Comparison of ENCODE assay signal across 1 cellular context in genomic region chr16:12204601-12205000, GRCh38.
TF ChIP-seq lines count a peak whose summit lies in the region.

No MANE protein-coding gene starts in this region.

TF ChIP-seq in HepG2, 621 proteins besides CTCF, POLR2A, EP300 and RAD21 (continued from another document):
- TF ChIP-seq PBX2 (CRISPR knock-in tag; IDR thresholded peaks at IDR 0.05) (no peak), REL (CRISPR knock-in tag; conservative IDR thresholded peaks at IDR 0.05) (0 out of 2 replicates have a peak, but pooled peaks have one; percentile 5), ARNT2 (CRISPR knock-in tag; IDR thresholded peaks at IDR 0.05; ENCODE audit: low read depth) (no peak), SRY (CRISPR knock-in tag; IDR thresholded peaks at IDR 0.05) (peak; percentile 57; the same call in 1 of the 2 replicates), KMT2A (CRISPR knock-in tag; IDR thresholded peaks at IDR 0.05) (no peak), MAFG (CRISPR knock-in tag; IDR thresholded peaks at IDR 0.05) (no peak), ZZZ3 (CRISPR knock-in tag; IDR thresholded peaks at IDR 0.05; ENCODE audit: borderline replicate concordance) (no peak), SMAD9 (CRISPR knock-in tag; IDR thresholded peaks at IDR 0.05) (no peak), DZIP1 (CRISPR knock-in tag; IDR thresholded peaks at IDR 0.05) (0 out of 2 replicates have a peak, but pooled peaks have one; percentile 30), NFE2L2 (IDR thresholded peaks at IDR 0.05; ENCODE audit: low read length) (no peak), MTF2 (CRISPR knock-in tag; IDR thresholded peaks at IDR 0.05; ENCODE audit: borderline replicate concordance) (no peak), KDM2A (CRISPR knock-in tag; IDR thresholded peaks at IDR 0.05; ENCODE audit: borderline replicate concordance, low read depth) (no peak), ZNF232 (CRISPR knock-in tag; IDR thresholded peaks at IDR 0.05; ENCODE audit: borderline replicate concordance) (no peak), ZNF354B (CRISPR knock-in tag; IDR thresholded peaks at IDR 0.05) (no peak), ZBTB37 (CRISPR knock-in tag; IDR thresholded peaks at IDR 0.05) (no peak), ZSCAN25 (CRISPR knock-in tag; IDR thresholded peaks at IDR 0.05) (no peak), HNRNPUL1 (IDR thresholded peaks at IDR 0.05; ENCODE audit: low read depth, low read length) (no peak), HOXA7 (CRISPR knock-in tag; IDR thresholded peaks at IDR 0.05) (0 out of 2 replicates have a peak, but pooled peaks have one; percentile 21), NR2F1 (CRISPR knock-in tag; IDR thresholded peaks at IDR 0.05) (no peak), CEBPB (IDR thresholded peaks at IDR 0.05; ENCODE audit: borderline replicate concordance, low read depth, low read length) (no peak), MTF1 (CRISPR knock-in tag; IDR thresholded peaks at IDR 0.05) (no peak), HIVEP1 (CRISPR knock-in tag; IDR thresholded peaks at IDR 0.05) (peak; percentile 39; the same call in 1 of the 2 replicates)
